14 cellular contexts compared by ENCODE assay signal in genomic region chr3:106068386-106068785, GRCh38.
DNase-seq lines count a peak whose midpoint lies in the region; ATAC-seq and TF ChIP-seq lines count a peak whose summit lies in the region.
"Had no signal": no experiment of that assay in that cellular context is flagged by ENCODE, and none has a peak within 500 bp of the region (broad histone marks: within the 10 kb centered on the region; RNA-seq: fewer than 3 reads in every experiment).

No MANE protein-coding gene starts in this region.

- TF ChIP-seq EP300 in gastroesophageal sphincter (IDR thresholded peaks at IDR 0.05) (no peak), stomach (IDR thresholded peaks at IDR 0.05) (no peak)

- H4K20me1 ChIP-seq in Karpas-422 (ENCODE audit: insufficient read depth, low read depth, low read length), result no peaks in the 10 kb centered on the region

- peaks cover 12% of the 10 kb centered on the region for H3K9me3 Mint-ChIP-seq in activated CD4-positive, alpha-beta memory T cell treated with anti-CD3 and anti-CD28 coated beads for 36 hours
- peaks cover 16% of the 10 kb centered on the region for H3K9me3 Mint-ChIP-seq in activated CD4-positive, alpha-beta memory T cell treated with anti-CD3 and anti-CD28 coated beads, Interleukin-2, amount 10 ng/mL, durations not matched to agents 7 days and 5 days
- peaks cover 26% of the 10 kb centered on the region for H3K9me3 Mint-ChIP-seq in activated T-helper 1 cell treated with anti-CD3 and anti-CD28 coated beads, Interleukin-12 subunit alpha, Interleukin-12 subunit beta, Interleukin-2, Interleukin-4 antibody, amounts not matched to agents 30 ng/mL and 10 ng/mL and 1 ng/mL, durations not matched to agents 14 hours and 24 hours and 36 hours

- TF ChIP-seq CTCF in gastroesophageal sphincter (IDR thresholded peaks at IDR 0.05) (no peak), stomach (IDR thresholded peaks at IDR 0.05) (no peak)

- H3K4me2 ChIP-seq in Karpas-422 (ENCODE audit: low read depth, low read length, poor library complexity, severe bottlenecking), result no peak overlapping the region

- peaks cover 3% of the 10 kb centered on the region for H3K36me3 Mint-ChIP-seq in activated CD4-positive, alpha-beta memory T cell treated with anti-CD3 and anti-CD28 coated beads for 36 hours
- peaks cover 5% of the 10 kb centered on the region for H3K36me3 Mint-ChIP-seq in activated CD4-positive, alpha-beta memory T cell treated with anti-CD3 and anti-CD28 coated beads, Interleukin-2, amount 10 ng/mL, durations not matched to agents 7 days and 5 days (ENCODE audit: low read depth)
- peaks cover 11% of the 10 kb centered on the region for H3K36me3 Mint-ChIP-seq in activated T-helper 1 cell treated with anti-CD3 and anti-CD28 coated beads, Interleukin-12 subunit alpha, Interleukin-12 subunit beta, Interleukin-2, Interleukin-4 antibody, amounts not matched to agents 30 ng/mL and 10 ng/mL and 1 ng/mL, durations not matched to agents 14 hours and 24 hours and 36 hours (ENCODE audit: low read depth)

- POLR2A ChIA-PET in activated CD4-positive, alpha-beta memory T cell treated with anti-CD3 and anti-CD28 coated beads for 36 hours (lab: Charles Lee), result no interaction called here
- POLR2A ChIA-PET in activated CD4-positive, alpha-beta memory T cell treated with anti-CD3 and anti-CD28 coated beads, Interleukin-2, amount 10 ng/mL, durations not matched to agents 7 days and 5 days (lab: Charles Lee), result interaction anchor here (0.7 kb wide), 1 partner anchor 542 kb away, joined by 3 read pairs; no protein-coding TSS in a partner anchor

- intact Hi-C loops in activated CD4-positive, alpha-beta memory T cell treated with anti-CD3 and anti-CD28 coated beads for 36 hours (cut with micrococcal nuclease), result loop anchor here (2.0 kb wide), 1 partner anchor 58 kb away; no protein-coding TSS in a partner anchor
- intact Hi-C loops in activated T-helper 1 cell treated with anti-CD3 and anti-CD28 coated beads, Interleukin-12 subunit alpha, Interleukin-12 subunit beta, Interleukin-2, Interleukin-4 antibody, amounts not matched to agents 30 ng/mL and 10 ng/mL and 1 ng/mL, durations not matched to agents 14 hours and 24 hours and 36 hours (cut with micrococcal nuclease), result loop anchor here (2.0 to 5.0 kb wide), 7 partner anchors 50 to 359 kb away; no protein-coding TSS in a partner anchor
- intact Hi-C loops in stomach (cut with DNase I; ENCODE audit: low total_unique reads), result no loop called here

- no peak for ATAC-seq in gastroesophageal sphincter
- no peak for ATAC-seq in HG03159 (IDR thresholded peaks at IDR 0.05; ENCODE audit: unreplicated experiment)
- ATAC-seq in GM19328 (IDR thresholded peaks at IDR 0.05; ENCODE audit: unreplicated experiment), result no peak
- ATAC-seq: Panc1 had no signal

- H3K9me3 ChIP-seq in gastroesophageal sphincter (no peaks in the 10 kb centered on the region), stomach (peaks cover 0 to 4% (median 2%) of the 10 kb centered on the region in 4 donors), Karpas-422 (ENCODE audit: low read length) (no peaks in the 10 kb centered on the region)
- H3K9me3 ChIP-seq: right lobe of liver had no signal

- no peaks in the 10 kb centered on the region for H3K36me3 ChIP-seq in gastroesophageal sphincter
- no peaks in the 10 kb centered on the region for H3K36me3 ChIP-seq in stomach
- H3K36me3 ChIP-seq in Karpas-422 (ENCODE audit: insufficient read depth, low read length), result no peaks in the 10 kb centered on the region
- H3K36me3 ChIP-seq: right lobe of liver, upper lobe of left lung had no signal

- H3K27me3 Mint-ChIP-seq in activated CD4-positive, alpha-beta memory T cell treated with anti-CD3 and anti-CD28 coated beads for 36 hours, result no peaks in the 10 kb centered on the region
- H3K27me3 Mint-ChIP-seq in activated CD4-positive, alpha-beta memory T cell treated with anti-CD3 and anti-CD28 coated beads, Interleukin-2, amount 10 ng/mL, durations not matched to agents 7 days and 5 days, result no peaks in the 10 kb centered on the region
- no peaks in the 10 kb centered on the region for H3K27me3 Mint-ChIP-seq in activated T-helper 1 cell treated with anti-CD3 and anti-CD28 coated beads, Interleukin-12 subunit alpha, Interleukin-12 subunit beta, Interleukin-2, Interleukin-4 antibody, amounts not matched to agents 30 ng/mL and 10 ng/mL and 1 ng/mL, durations not matched to agents 14 hours and 24 hours and 36 hours (ENCODE audit: insufficient read depth)

- H3K27me3 ChIP-seq in gastroesophageal sphincter (no peaks in the 10 kb centered on the region), stomach (no peaks in the 10 kb centered on the region), Karpas-422 (ENCODE audit: low read length) (no peaks in the 10 kb centered on the region)
- H3K27me3 ChIP-seq: right lobe of liver, upper lobe of left lung had no signal

- no peak for DNase-seq in activated CD4-positive, alpha-beta memory T cell treated with anti-CD3 and anti-CD28 coated beads for 36 hours
- no peak for DNase-seq in activated CD4-positive, alpha-beta memory T cell treated with anti-CD3 and anti-CD28 coated beads, Interleukin-2, amount 10 ng/mL, durations not matched to agents 7 days and 5 days
- DNase-seq in activated T-helper 1 cell treated with anti-CD3 and anti-CD28 coated beads, Interleukin-12 subunit alpha, Interleukin-12 subunit beta, Interleukin-2, Interleukin-4 antibody, amounts not matched to agents 30 ng/mL and 10 ng/mL and 1 ng/mL, durations not matched to agents 14 hours and 24 hours and 36 hours (ENCODE audit: low spot score), result no peak
- DNase-seq in stomach, result no peak
- no peak for DNase-seq in Karpas-422
- DNase-seq: ACHN, DMS53, right lobe of liver, upper lobe of left lung had no signal

- no peak overlapping the region for H3K9ac ChIP-seq in Karpas-422 (ENCODE audit: low read length)

- H3K4me3 ChIP-seq in gastroesophageal sphincter (no peak overlapping the region), stomach (no peak overlapping the region), Karpas-422 (ENCODE audit: low read length) (no peak overlapping the region)
- H3K4me3 ChIP-seq: right lobe of liver, upper lobe of left lung had no signal

- CTCF ChIA-PET in activated CD4-positive, alpha-beta memory T cell treated with anti-CD3 and anti-CD28 coated beads for 36 hours (lab: Charles Lee), result no interaction called here
- CTCF ChIA-PET in activated CD4-positive, alpha-beta memory T cell treated with anti-CD3 and anti-CD28 coated beads, Interleukin-2, amount 10 ng/mL, durations not matched to agents 7 days and 5 days (lab: Charles Lee), result no interaction called here

- TF ChIP-seq POLR2A in gastroesophageal sphincter (IDR thresholded peaks at IDR 0.05), result no peak
- no peak for TF ChIP-seq POLR2A in stomach (IDR thresholded peaks at IDR 0.05)

- no peaks in the 10 kb centered on the region for H3K79me2 ChIP-seq in Karpas-422 (ENCODE audit: low read length)

- H2AFZ ChIP-seq in Karpas-422 (ENCODE audit: low read length), result no peak overlapping the region

- H3K4me1 ChIP-seq in gastroesophageal sphincter (peaks cover 0 to 15% (median 5%) of the 10 kb centered on the region in 3 donors), stomach (no peaks in the 10 kb centered on the region), Karpas-422 (ENCODE audit: low read length) (no peaks in the 10 kb centered on the region)
- H3K4me1 ChIP-seq: right lobe of liver, upper lobe of left lung had no signal

- H3K27ac ChIP-seq in gastroesophageal sphincter (peak overlapping the region; percentile 22 to 41 (median 28)), stomach (peak overlapping the region in 3 of 5 donors; percentile 5 to 53 (median 35)), Karpas-422 (ENCODE audit: low read length) (no peak overlapping the region)
- H3K27ac ChIP-seq: epithelial cell of prostate, right lobe of liver had no signal

- no peaks in the 10 kb centered on the region for H3K9me2 ChIP-seq in Karpas-422 (replicated peaks; ENCODE audit: insufficient read depth, low read length)

- peaks cover 14% of the 10 kb centered on the region for H3K4me1 Mint-ChIP-seq in activated CD4-positive, alpha-beta memory T cell treated with anti-CD3 and anti-CD28 coated beads for 36 hours (ENCODE audit: low read depth)
- peaks cover 12% of the 10 kb centered on the region for H3K4me1 Mint-ChIP-seq in activated CD4-positive, alpha-beta memory T cell treated with anti-CD3 and anti-CD28 coated beads, Interleukin-2, amount 10 ng/mL, durations not matched to agents 7 days and 5 days
- peaks cover 15% of the 10 kb centered on the region for H3K4me1 Mint-ChIP-seq in activated T-helper 1 cell treated with anti-CD3 and anti-CD28 coated beads, Interleukin-12 subunit alpha, Interleukin-12 subunit beta, Interleukin-2, Interleukin-4 antibody, amounts not matched to agents 30 ng/mL and 10 ng/mL and 1 ng/mL, durations not matched to agents 14 hours and 24 hours and 36 hours (ENCODE audit: low read depth)

- 26 to 50% methylated on average over 1 of the region's 1 CpG for WGBS in gastroesophageal sphincter (ENCODE audit: low coverage in 1 of 2), 2 donors
- 64 to 71% (median 68%) methylated on average over 1 of the region's 1 CpG for WGBS in stomach, 5 donors

- H3K27ac Mint-ChIP-seq in activated CD4-positive, alpha-beta memory T cell treated with anti-CD3 and anti-CD28 coated beads for 36 hours, result peak overlapping the region; percentile 14
- H3K27ac Mint-ChIP-seq in activated CD4-positive, alpha-beta memory T cell treated with anti-CD3 and anti-CD28 coated beads, Interleukin-2, amount 10 ng/mL, durations not matched to agents 7 days and 5 days, result no peak overlapping the region
- H3K27ac Mint-ChIP-seq in activated T-helper 1 cell treated with anti-CD3 and anti-CD28 coated beads, Interleukin-12 subunit alpha, Interleukin-12 subunit beta, Interleukin-2, Interleukin-4 antibody, amounts not matched to agents 30 ng/mL and 10 ng/mL and 1 ng/mL, durations not matched to agents 14 hours and 24 hours and 36 hours, result peak overlapping the region; percentile 87

- no peak overlapping the region for H3K4me3 Mint-ChIP-seq in activated CD4-positive, alpha-beta memory T cell treated with anti-CD3 and anti-CD28 coated beads for 36 hours
- H3K4me3 Mint-ChIP-seq in activated CD4-positive, alpha-beta memory T cell treated with anti-CD3 and anti-CD28 coated beads, Interleukin-2, amount 10 ng/mL, durations not matched to agents 7 days and 5 days, result no peak overlapping the region
- no peak overlapping the region for H3K4me3 Mint-ChIP-seq in activated T-helper 1 cell treated with anti-CD3 and anti-CD28 coated beads, Interleukin-12 subunit alpha, Interleukin-12 subunit beta, Interleukin-2, Interleukin-4 antibody, amounts not matched to agents 30 ng/mL and 10 ng/mL and 1 ng/mL, durations not matched to agents 14 hours and 24 hours and 36 hours
